8 cellular contexts compared by ENCODE assay signal in the genomic region with DNA sequence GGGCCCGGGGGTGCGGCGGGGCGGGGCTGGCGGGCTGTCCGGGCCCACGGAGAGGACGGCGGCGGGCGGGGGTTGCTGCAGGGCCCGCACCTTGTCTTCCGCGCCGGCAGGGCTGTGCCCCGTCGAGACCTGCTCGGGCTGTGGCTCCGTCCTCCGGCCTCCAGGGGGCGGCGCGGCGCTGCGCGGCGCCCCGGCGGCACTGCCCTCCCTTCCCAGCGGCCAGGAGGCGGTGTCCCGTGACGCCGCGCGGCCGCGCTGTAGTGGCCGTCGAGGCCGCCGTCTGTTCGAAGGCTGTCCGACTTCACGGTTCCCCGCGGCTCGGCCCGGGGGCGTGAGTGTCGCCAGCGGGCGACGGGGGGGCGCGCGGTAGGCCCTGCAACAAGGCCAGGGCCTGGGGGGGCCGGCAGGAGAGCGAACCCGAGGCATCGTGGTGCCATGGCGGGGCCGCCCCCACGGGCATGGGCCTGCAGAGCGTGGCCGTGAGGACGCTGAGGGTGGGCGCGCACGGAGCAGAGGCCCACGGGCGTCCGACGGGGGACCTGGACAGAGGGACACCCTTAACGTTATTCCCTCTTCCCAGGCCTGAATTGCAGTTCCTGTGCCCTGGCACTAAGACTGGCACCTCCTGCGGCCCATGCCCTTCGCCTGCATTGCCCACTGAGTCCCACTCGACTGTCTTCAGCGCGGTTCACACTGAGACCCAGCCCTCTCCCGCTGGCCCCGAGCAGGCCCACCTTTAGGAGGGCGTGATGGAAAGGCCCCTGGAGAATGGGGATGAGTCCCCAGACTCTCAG. TPM values are rescaled to one million over a fixed set of nuclear protein-coding genes. Genes with fewer than 3 reads are reported as not detected.
DNase-seq lines count a peak whose midpoint lies in the region; ATAC-seq and TF ChIP-seq lines count a peak whose summit lies in the region.

Gene PLEKHG4 (plus strand): TSS at position 237 of the 794 bp plus-strand sequence. CDS start 513 bp downstream, at position 750.

- no peaks in the 10 kb centered on the region for H3K27me3 ChIP-seq in gastroesophageal sphincter
- no peaks in the 10 kb centered on the region for H3K27me3 ChIP-seq in ovary
- no peaks in the 10 kb centered on the region for H3K27me3 ChIP-seq in thymus (ENCODE audit: control insufficient read depth, insufficient read depth)

- no peaks in the 10 kb centered on the region for H3K9me3 Mint-ChIP-seq in IgD-negative memory B cell

- ATAC-seq in GM21367 (IDR thresholded peaks at IDR 0.05; ENCODE audit: unreplicated experiment) = peak; percentile 73
- ATAC-seq in gastroesophageal sphincter = peak; percentile 93

- peak within 1 kb of the TSS in 3 of 4 donors; percentile 63 to 72 (median 71) for H3K27ac ChIP-seq in gastroesophageal sphincter
- H3K27ac ChIP-seq in ovary = peak within 1 kb of the TSS; percentile 55 to 59
- no peak within 1 kb of the TSS for H3K27ac ChIP-seq in thymus (ENCODE audit: low read depth)

- H3K4me3 Mint-ChIP-seq in IgD-negative memory B cell = peak within 1 kb of the TSS; percentile 73 to 92 (median 85)

- peaks cover 2 to 4% (median 4%) of the 10 kb centered on the region in 3 donors for H3K4me1 Mint-ChIP-seq in IgD-negative memory B cell

- DNase-seq in Caki2 (ENCODE audit: low read depth) (peak; percentile 80), activated gamma-delta T cell (lab: John Stamatoyannopoulos, UW) (peak; percentile 68), ovary (peak; percentile 71 to 88 (median 79))

- in situ Hi-C loops in Caki2 (cut with HindIII; ENCODE audit: low pct_unique_long_range_greater_than_20kb, low sequenced_read_pairs) = no loop called here

- intact Hi-C loops in ovary (cut with DNase I) = loop anchor here in 3 of 4 donors (5.0 to 10.0 kb wide), 4 partner anchors 115 to 185 kb away; partner anchors contain the start of gene TPPP3 (in 1 of the 3)

- H3K4me3 ChIP-seq in gastroesophageal sphincter = peak within 1 kb of the TSS; percentile 39 to 72
- H3K4me3 ChIP-seq in ovary = peak within 1 kb of the TSS; percentile 54
- peak within 1 kb of the TSS; percentile 79 for H3K4me3 ChIP-seq in thymus (ENCODE audit: low read length)

- TF ChIP-seq EP300 in gastroesophageal sphincter (IDR thresholded peaks at IDR 0.05) = no peak
- no peak for TF ChIP-seq EP300 in ovary (IDR thresholded peaks at IDR 0.05)

- H3K36me3 Mint-ChIP-seq in IgD-negative memory B cell = peaks cover 2% of the 10 kb centered on the region

- H3K27ac Mint-ChIP-seq in IgD-negative memory B cell = peak within 1 kb of the TSS in 1 of 3 donors; percentile 63

- H3K4me1 ChIP-seq in gastroesophageal sphincter (peaks cover 0 to 27% (median 11%) of the 10 kb centered on the region in 3 donors), ovary (ENCODE audit: insufficient read depth) (peaks cover 12% of the 10 kb centered on the region), thymus (ENCODE audit: control insufficient read depth, insufficient read depth, low read length) (peaks cover 3% of the 10 kb centered on the region)

- 58% methylated on average over 6 of the region's 83 CpGs; no CpG with 5 or more reads in 1 of the 2 donors for WGBS in gastroesophageal sphincter (ENCODE audit: low coverage in 1 of 2), 2 donors
- WGBS in ovary, 3 donors = 12 to 33% (median 31%) methylated on average over 34 to 81 of the region's 83 CpGs
- 30% methylated on average over 83 of the region's 83 CpGs for WGBS in thymus

- TF ChIP-seq POLR2A in Raji (IDR thresholded peaks at IDR 0.05; ENCODE audit: insufficient read depth, low read depth, low read length) (peak; percentile 50), gastroesophageal sphincter (IDR thresholded peaks at IDR 0.05) (peak in 1 of 2 donors; percentile 8), ovary (IDR thresholded peaks at IDR 0.05) (peak; percentile 19)

- no peaks in the 10 kb centered on the region for H3K27me3 Mint-ChIP-seq in IgD-negative memory B cell

- H3K36me3 ChIP-seq in gastroesophageal sphincter (peaks cover 0 to 15% of the 10 kb centered on the region in 2 donors), ovary (no peaks in the 10 kb centered on the region), thymus (ENCODE audit: control insufficient read depth, insufficient read depth) (peaks cover 12% of the 10 kb centered on the region)

- no peaks in the 10 kb centered on the region for H3K9me3 ChIP-seq in gastroesophageal sphincter
- no peaks in the 10 kb centered on the region for H3K9me3 ChIP-seq in ovary
- H3K9me3 ChIP-seq in thymus (ENCODE audit: control insufficient read depth) = no peaks in the 10 kb centered on the region

- peak in 3 of 4 experiments; percentile 73 to 87 (median 83) for TF ChIP-seq CTCF in gastroesophageal sphincter (IDR thresholded peaks at IDR 0.05)
- peak; percentile 47 to 92 (median 91) for TF ChIP-seq CTCF in ovary (IDR thresholded peaks at IDR 0.05)

RNA-seq across cellular contexts. Expression of gene PLEKHG4, which starts in this region (rescaled TPM):
- total RNA-seq in Caki2 (2014; rRNA removed; shearing (Covaris generic); ENCODE audit: low replicate concordance) = 20.5 and 21.2 TPM in 2 replicates
- polyA plus RNA-seq in IgD-negative memory B cell = 0.65 TPM
- total RNA-seq in gastroesophageal sphincter = 10 to 100 TPM in 1 of 4 donors, 1 to 10 TPM in 3; 3.0 to 14.4 (median 6.1) TPM
- total RNA-seq in ovary = 10 to 100 TPM; 12.4 to 37.9 (median 27.6) TPM
- polyA plus RNA-seq in ovary = 10 to 100 TPM in 1 of 2 donors, 1 to 10 TPM in 1; 5.1 to 38.6 TPM
- 16.8 TPM for polyA plus RNA-seq in thymus
